Comparison of ENCODE assay signal across 1 cellular context in the genomic region with DNA sequence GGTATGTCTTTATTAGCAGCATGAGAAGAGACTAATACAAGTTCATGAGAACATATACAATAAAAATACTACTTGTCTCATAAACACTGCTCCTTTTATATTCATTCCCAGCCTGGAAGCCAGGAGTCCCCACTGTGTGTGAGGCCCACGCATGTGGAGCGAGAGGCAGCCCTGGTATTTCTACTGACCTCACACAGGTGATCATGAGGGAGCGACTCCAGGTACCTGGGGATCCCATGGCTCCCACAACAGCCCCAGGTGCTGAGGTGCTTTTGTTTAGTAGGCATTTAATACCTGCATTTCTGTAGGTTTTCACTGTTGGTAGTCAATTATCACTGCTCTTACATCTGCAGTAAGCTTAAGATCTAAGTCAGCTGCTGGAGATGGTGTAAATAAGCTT.
TF ChIP-seq lines count a peak whose summit lies in the region.

No MANE protein-coding gene starts in this region.

TF ChIP-seq in GM23338, 12 proteins besides CTCF, POLR2A, EP300 and RAD21 (continued from another document):
- no peak for TF ChIP-seq ZNF462 (CRISPR knock-in tag; IDR thresholded peaks at IDR 0.05)
- TF ChIP-seq EZH2 (IDR thresholded peaks at IDR 0.05; ENCODE audit: low read depth, unreplicated experiment), result no peak
- no peak for TF ChIP-seq ETS1 (IDR thresholded peaks at IDR 0.05)
- TF ChIP-seq REST (IDR thresholded peaks at IDR 0.05; ENCODE audit: unreplicated experiment), result no peak
- TF ChIP-seq POLR2AphosphoS5 (IDR thresholded peaks at IDR 0.05; ENCODE audit: low read depth), result no peak
- TF ChIP-seq ZNF331 (CRISPR knock-in tag; IDR thresholded peaks at IDR 0.05; ENCODE audit: low read depth), result no peak
- TF ChIP-seq JUNB (IDR thresholded peaks at IDR 0.05; ENCODE audit: unreplicated experiment), result no peak
